13 cellular contexts compared by ENCODE assay signal in genomic region chr1:206021796-206022365, GRCh38. TPM values are rescaled to one million over a fixed set of nuclear protein-coding genes. Genes with fewer than 3 reads are reported as not detected.
A peak's percentile ranks its signal among the peaks of the same experiment; 100 is the strongest.
DNase-seq lines count a peak whose midpoint lies in the region; ATAC-seq, FAIRE-seq and TF ChIP-seq lines count a peak whose summit lies in the region.
"Had no signal": no experiment of that assay in that cellular context is flagged by ENCODE, and none has a peak within 500 bp of the region (broad histone marks: within the 10 kb centered on the region; RNA-seq: fewer than 3 reads in every experiment).

No MANE protein-coding gene starts in this region.

- H3K27ac ChIP-seq in endothelial cell of umbilical vein (ENCODE audit: insufficient read depth, low read depth, low read length) (peak overlapping the region; percentile 38), psoas muscle (no peak overlapping the region)
- H3K27ac ChIP-seq in effector memory CD4-positive, alpha-beta T cell (ENCODE audit: insufficient read depth, low read length, poor library complexity, severe bottlenecking), result no peak overlapping the region

- H3K9me1 ChIP-seq in endothelial cell of umbilical vein (replicated peaks; ENCODE audit: control insufficient read depth, extremely low read depth, insufficient read depth, low read length), result no peaks in the 10 kb centered on the region

- H3K9me3 ChIP-seq in endothelial cell of umbilical vein (replicated peaks; ENCODE audit: control insufficient read depth, insufficient read depth, low read length), result no peaks in the 10 kb centered on the region
- no peaks in the 10 kb centered on the region for H3K9me3 ChIP-seq in psoas muscle
- H3K9me3 ChIP-seq in effector memory CD4-positive, alpha-beta T cell (ENCODE audit: control insufficient read depth, low read length), result no peaks in the 10 kb centered on the region

- ATAC-seq in stimulated activated naive CD8-positive, alpha-beta T cell treated with anti-CD3 and anti-CD28 coated beads, Interleukin-15, amount 100 ng/mL, for 72 hours, result no peak
- no peak for ATAC-seq in psoas muscle

- intact Hi-C loops in endothelial cell of umbilical vein (cut with micrococcal nuclease), result no loop called here
- intact Hi-C loops in psoas muscle (cut with DNase I), result loop anchor here in 1 of 2 donors (5.0 kb wide), 1 partner anchor 50 kb away; no protein-coding TSS in a partner anchor

- H3K4me1 ChIP-seq in endothelial cell of umbilical vein (ENCODE audit: control insufficient read depth, extremely low read depth, insufficient read depth, low read length), result peaks cover 13% of the 10 kb centered on the region
- no peaks in the 10 kb centered on the region for H3K4me1 ChIP-seq in psoas muscle
- no peaks in the 10 kb centered on the region for H3K4me1 ChIP-seq in effector memory CD4-positive, alpha-beta T cell (ENCODE audit: control insufficient read depth, insufficient read depth, low read length, poor library complexity, severe bottlenecking)

- H3K79me2 ChIP-seq in endothelial cell of umbilical vein (ENCODE audit: control insufficient read depth, insufficient read depth, low read length), result no peaks in the 10 kb centered on the region

- H3K4me3 ChIP-seq in endothelial cell of umbilical vein (replicated peaks in 1 of 3; ENCODE audit: insufficient read depth in 1 of 3, low read depth in 1 of 3, low read length in 3 of 3) (no peak overlapping the region), psoas muscle (no peak overlapping the region)
- H3K4me3 ChIP-seq in effector memory CD4-positive, alpha-beta T cell (ENCODE audit: insufficient read depth, low read depth, low read length, poor library complexity, severe bottlenecking), result no peak overlapping the region

- 77 to 86% (median 81%) methylated on average over 3 of the region's 3 CpGs for WGBS in psoas muscle, 3 donors

- H3K27me3 Mint-ChIP-seq in osteocyte (ENCODE audit: unreplicated experiment), result peaks cover 18% of the 10 kb centered on the region
- H3K27me3 Mint-ChIP-seq in stimulated activated naive CD8-positive, alpha-beta T cell treated with anti-CD3 and anti-CD28 coated beads, Interleukin-15, amount 100 ng/mL, for 72 hours, result peaks cover 20% of the 10 kb centered on the region

- H3K36me3 ChIP-seq in endothelial cell of umbilical vein (ENCODE audit: control insufficient read depth in 2 of 2, extremely low read depth in 1 of 2, insufficient read depth in 2 of 2, low read length in 2 of 2) (no peaks in the 10 kb centered on the region), psoas muscle (ENCODE audit: insufficient read depth in 1 of 2, low read depth in 1 of 2) (no peaks in the 10 kb centered on the region)
- H3K36me3 ChIP-seq in effector memory CD4-positive, alpha-beta T cell (ENCODE audit: control insufficient read depth, insufficient read depth, low read length), result no peaks in the 10 kb centered on the region

- H3K27ac Mint-ChIP-seq in osteocyte (ENCODE audit: unreplicated experiment), result no peak overlapping the region
- H3K27ac Mint-ChIP-seq in stimulated activated naive CD8-positive, alpha-beta T cell treated with anti-CD3 and anti-CD28 coated beads, Interleukin-15, amount 100 ng/mL, for 72 hours, result no peak overlapping the region
- H3K27ac Mint-ChIP-seq: activated CD4-positive, alpha-beta T cell treated with anti-CD3 and anti-CD28 coated beads, Interleukin-2, amount 10 ng/mL, durations not matched to agents 7 days and 5 days; CD4-positive, CD25-positive, alpha-beta regulatory T cell had no signal

- dilution Hi-C loops in endothelial cell of umbilical vein (cut with MboI; ENCODE audit: extremely low pct_ligation_motif_present, low sequenced_read_pairs), result no loop called here

- peak overlapping the region; percentile 23 for H2AFZ ChIP-seq in endothelial cell of umbilical vein (ENCODE audit: low read depth, low read length)

- FAIRE-seq in endothelial cell of umbilical vein (lab: Jason Lieb, UNC), result peak; percentile 81
- FAIRE-seq: G401.6 had no signal

- peaks cover 9% of the 10 kb centered on the region for H3K4me1 Mint-ChIP-seq in osteocyte (ENCODE audit: unreplicated experiment)
- peaks cover 10% of the 10 kb centered on the region for H3K4me1 Mint-ChIP-seq in stimulated activated naive CD8-positive, alpha-beta T cell treated with anti-CD3 and anti-CD28 coated beads, Interleukin-15, amount 100 ng/mL, for 72 hours
- H3K4me1 Mint-ChIP-seq: activated CD4-positive, alpha-beta T cell treated with anti-CD3 and anti-CD28 coated beads, Interleukin-2, amount 10 ng/mL, durations not matched to agents 7 days and 5 days; CD4-positive, CD25-positive, alpha-beta regulatory T cell had no signal

- no peaks in the 10 kb centered on the region for H4K20me1 ChIP-seq in endothelial cell of umbilical vein (replicated peaks; ENCODE audit: control insufficient read depth, extremely low read depth, insufficient read depth, low read length)

- TF ChIP-seq CTCF in endothelial cell of umbilical vein (IDR thresholded peaks at IDR 0.05; ENCODE audit: extremely low read depth in 1 of 2, insufficient read depth in 1 of 2, low read depth in 1 of 2, low read length in 2 of 2) (no peak), osteocyte (IDR thresholded peaks at IDR 0.05) (no peak), psoas muscle (IDR thresholded peaks at IDR 0.05) (no peak)

- peak overlapping the region; percentile 5 for H3K4me2 ChIP-seq in endothelial cell of umbilical vein (ENCODE audit: insufficient read depth, low read length)

- TF ChIP-seq POLR2A in endothelial cell of umbilical vein (IDR thresholded peaks at IDR 0.05; ENCODE audit: low read depth, low read length), result no peak

- H3K4me3 Mint-ChIP-seq in osteocyte (ENCODE audit: unreplicated experiment), result no peak overlapping the region
- no peak overlapping the region for H3K4me3 Mint-ChIP-seq in stimulated activated naive CD8-positive, alpha-beta T cell treated with anti-CD3 and anti-CD28 coated beads, Interleukin-15, amount 100 ng/mL, for 72 hours
- H3K4me3 Mint-ChIP-seq: activated CD4-positive, alpha-beta T cell treated with anti-CD3 and anti-CD28 coated beads, Interleukin-2, amount 10 ng/mL, durations not matched to agents 7 days and 5 days; CD4-positive, CD25-positive, alpha-beta regulatory T cell had no signal

- no peaks in the 10 kb centered on the region for H3K36me3 Mint-ChIP-seq in osteocyte (ENCODE audit: unreplicated experiment)
- H3K36me3 Mint-ChIP-seq: CD4-positive, CD25-positive, alpha-beta regulatory T cell had no signal

- H3K27me3 ChIP-seq in endothelial cell of umbilical vein (ENCODE audit: control insufficient read depth in 2 of 2, insufficient read depth in 2 of 2, low read length in 2 of 2), result no peaks in the 10 kb centered on the region
- no peaks in the 10 kb centered on the region for H3K27me3 ChIP-seq in psoas muscle (ENCODE audit: insufficient read depth in 3 of 3, low read length in 2 of 3)
- H3K27me3 ChIP-seq in effector memory CD4-positive, alpha-beta T cell (replicated peaks; ENCODE audit: control insufficient read depth, insufficient read depth, low read length, poor library complexity, severe bottlenecking), result no peaks in the 10 kb centered on the region

- CTCF ChIA-PET in endothelial cell of umbilical vein (lab: Charles Lee), result interaction anchor here (0.6 to 3.0 kb wide), 6 partner anchors 10 to 84 kb away, joined by 3 to 16 read pairs (median 4); no protein-coding TSS in a partner anchor

- no peak overlapping the region for H3K9ac ChIP-seq in endothelial cell of umbilical vein (replicated peaks; ENCODE audit: extremely low read depth, insufficient read depth, low read length)

- peaks cover 2% of the 10 kb centered on the region for H3K9me3 Mint-ChIP-seq in osteocyte (ENCODE audit: unreplicated experiment)
- no peaks in the 10 kb centered on the region for H3K9me3 Mint-ChIP-seq in stimulated activated naive CD8-positive, alpha-beta T cell treated with anti-CD3 and anti-CD28 coated beads, Interleukin-15, amount 100 ng/mL, for 72 hours
- H3K9me3 Mint-ChIP-seq: activated CD4-positive, alpha-beta T cell treated with anti-CD3 and anti-CD28 coated beads, Interleukin-2, amount 10 ng/mL, durations not matched to agents 7 days and 5 days had no signal

- POLR2A ChIA-PET in endothelial cell of umbilical vein (lab: Charles Lee), result no interaction called here

- DNase-seq in GM03348 (ENCODE audit: low spot score) (peak; percentile 38), RKO (ENCODE audit: low spot score) (peak; percentile 3), endothelial cell of umbilical vein (ENCODE audit: low read depth, low spot score) (peak; percentile 44), osteocyte (ENCODE audit: extremely low spot score, unreplicated experiment) (peak; percentile 53), psoas muscle (no peak)
- DNase-seq in central memory CD4-positive, alpha-beta T cell, result no peak
- no peak for DNase-seq in stimulated activated naive CD8-positive, alpha-beta T cell treated with anti-CD3 and anti-CD28 coated beads, Interleukin-15, amount 100 ng/mL, for 72 hours
- DNase-seq in effector memory CD4-positive, alpha-beta T cell, result no peak
- DNase-seq: activated CD4-positive, alpha-beta T cell treated with anti-CD3 and anti-CD28 coated beads, Interleukin-2, amount 10 ng/mL, durations not matched to agents 7 days and 5 days; CD4-positive, CD25-positive, alpha-beta regulatory T cell; NCI-H146 had no signal

- BruUV-seq in endothelial cell of umbilical vein (replicated peaks; lab: Mats Ljungman, UMichigan), result no TSS peak

RNA-seq across cellular contexts. Expression of gene CTSE, which starts 1.8 kb away (rescaled TPM):
- not detected in 2 replicates for total RNA-seq in endothelial cell of umbilical vein
- 0.11 and 0.17 TPM in 2 replicates for polyA plus RNA-seq in endothelial cell of umbilical vein
- 0.07 and 0.08 TPM in 2 replicates for polyA plus RNA-seq in endothelial cell of umbilical vein (2011; cell fraction: cytosol; rRNA removed)
- polyA plus RNA-seq in endothelial cell of umbilical vein (2011; cell fraction: nucleus; rRNA removed), result not detected in 2 replicates
- polyA plus RNA-seq in endothelial cell of umbilical vein (2012), result 0.11 TPM in 1 of 2 replicates, not detected in the other
- not detected in 2 replicates for polyA minus RNA-seq in endothelial cell of umbilical vein
- not detected for polyA minus RNA-seq in endothelial cell of umbilical vein (2011; cell fraction: cytosol; rRNA and poly(A)+ RNA removed)
- not detected in 2 replicates for polyA minus RNA-seq in endothelial cell of umbilical vein (2011; cell fraction: nucleus; rRNA and poly(A)+ RNA removed)
- not detected in 2 replicates for total RNA-seq in osteocyte
- total RNA-seq in psoas muscle, result under 1 TPM in 1 of 4 donors, not detected in 3; 0.20 TPM
- under 1 TPM in 2 of 3 donors, not detected in 1; 0.03 to 0.22 TPM for polyA plus RNA-seq in psoas muscle
- total RNA-seq: activated CD4-positive, alpha-beta T cell treated with anti-CD3 and anti-CD28 coated beads, Interleukin-2, amount 10 ng/mL, durations not matched to agents 7 days and 5 days; CD4-positive, CD25-positive, alpha-beta regulatory T cell; mononuclear cell had no signal
- polyA plus RNA-seq: CD4-positive, CD25-positive, alpha-beta regulatory T cell had no signal

RNA-seq across cellular contexts. Expression of gene RAB7B, which starts 18.7 kb away (rescaled TPM):
- not detected in 2 replicates for total RNA-seq in endothelial cell of umbilical vein
- polyA plus RNA-seq in endothelial cell of umbilical vein, result 0.15 and 0.51 TPM in 2 replicates
- 0.08 and 0.09 TPM in 2 replicates for polyA plus RNA-seq in endothelial cell of umbilical vein (2011; cell fraction: cytosol; rRNA removed)
- 0.16 and 0.31 TPM in 2 replicates for polyA plus RNA-seq in endothelial cell of umbilical vein (2011; cell fraction: nucleus; rRNA removed)
- polyA plus RNA-seq in endothelial cell of umbilical vein (2012), result 0.16 TPM in 1 of 2 replicates, not detected in the other
- polyA minus RNA-seq in endothelial cell of umbilical vein, result 0.19 TPM in 1 of 2 replicates, not detected in the other
- polyA minus RNA-seq in endothelial cell of umbilical vein (2011; cell fraction: cytosol; rRNA and poly(A)+ RNA removed), result not detected
- polyA minus RNA-seq in endothelial cell of umbilical vein (2011; cell fraction: nucleus; rRNA and poly(A)+ RNA removed), result not detected in 2 replicates
- 0.78 TPM in 2 replicates for total RNA-seq in osteocyte
- 1 to 10 TPM in 1 of 4 donors, under 1 TPM in 3; 0.17 to 1.2 (median 0.50) TPM for total RNA-seq in psoas muscle
- under 1 TPM; 0.25 to 0.36 (median 0.27) TPM for polyA plus RNA-seq in psoas muscle
- total RNA-seq: activated CD4-positive, alpha-beta T cell treated with anti-CD3 and anti-CD28 coated beads, Interleukin-2, amount 10 ng/mL, durations not matched to agents 7 days and 5 days; CD4-positive, CD25-positive, alpha-beta regulatory T cell had no signal
- polyA plus RNA-seq: CD4-positive, CD25-positive, alpha-beta regulatory T cell had no signal

RNA-seq across cellular contexts. Expression of gene RHEX, which starts 31.1 kb away (rescaled TPM):
- total RNA-seq in endothelial cell of umbilical vein (not detected in 2 replicates), osteocyte (not detected in 2 replicates), psoas muscle (under 1 TPM in 3 of 4 donors, not detected in 1; 0.58 to 0.95 (median 0.86) TPM)
- polyA plus RNA-seq in endothelial cell of umbilical vein (not detected in 2 replicates), psoas muscle (under 1 TPM; 0.13 to 0.22 (median 0.21) TPM)
- polyA plus RNA-seq in endothelial cell of umbilical vein (2011; cell fraction: cytosol; rRNA removed), result not detected in 2 replicates
- polyA plus RNA-seq in endothelial cell of umbilical vein (2011; cell fraction: nucleus; rRNA removed), result not detected in 2 replicates
- polyA plus RNA-seq in endothelial cell of umbilical vein (2012), result not detected in 2 replicates
- not detected in 2 replicates for polyA minus RNA-seq in endothelial cell of umbilical vein
- not detected for polyA minus RNA-seq in endothelial cell of umbilical vein (2011; cell fraction: cytosol; rRNA and poly(A)+ RNA removed)
- polyA minus RNA-seq in endothelial cell of umbilical vein (2011; cell fraction: nucleus; rRNA and poly(A)+ RNA removed), result not detected in 2 replicates
- total RNA-seq: activated CD4-positive, alpha-beta T cell treated with anti-CD3 and anti-CD28 coated beads, Interleukin-2, amount 10 ng/mL, durations not matched to agents 7 days and 5 days; CD4-positive, CD25-positive, alpha-beta regulatory T cell; mononuclear cell had no signal
- polyA plus RNA-seq: CD4-positive, CD25-positive, alpha-beta regulatory T cell had no signal

Comparison
In these comparisons a context has a peak if more than half of its experiments do, and no peak if none do; other contexts are left out.
1. DNase-seq: peak in GM03348 (single experiment), RKO (single experiment), endothelial cell of umbilical vein (single experiment) and osteocyte (single experiment); none in central memory CD4-positive, alpha-beta T cell (single experiment), stimulated activated naive CD8-positive, alpha-beta T cell treated with anti-CD3 and anti-CD28 coated beads, Interleukin-15, amount 100 ng/mL, for 72 hours (0 of 2), psoas muscle (0 of 2) and effector memory CD4-positive, alpha-beta T cell (0 of 3).